Comparison of ENCODE assay signal across 8 cellular contexts in the genomic region with DNA sequence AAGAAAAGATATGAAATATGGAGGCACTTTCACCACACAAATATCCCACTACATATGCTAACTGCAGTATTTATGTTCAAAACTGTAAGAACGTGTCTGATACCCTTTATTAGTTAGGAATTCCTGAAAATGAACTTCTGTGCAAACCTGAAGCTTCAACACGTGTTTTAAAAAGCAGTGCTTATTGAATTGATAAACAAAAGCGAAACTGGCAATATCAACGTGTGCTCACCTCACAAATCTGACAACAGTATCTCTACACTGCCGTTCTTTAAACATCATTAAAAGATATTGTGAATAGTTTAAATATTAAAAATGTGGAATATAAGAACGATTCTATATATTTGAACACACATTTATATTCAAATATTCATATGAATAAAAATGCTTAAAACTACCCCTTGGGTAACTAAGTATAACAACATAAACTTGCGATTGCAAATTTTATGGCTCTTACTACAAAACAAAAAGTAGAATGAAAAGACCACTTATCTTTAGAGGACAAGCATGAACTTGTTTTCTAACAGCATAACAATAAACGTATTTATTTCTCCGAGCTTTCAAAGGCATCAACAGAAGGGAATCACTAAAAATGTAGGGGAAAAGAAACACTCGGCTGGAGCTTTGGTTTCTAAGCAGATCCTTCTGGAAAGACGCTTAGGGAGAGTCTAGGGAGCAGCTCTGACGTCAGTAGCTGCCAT. TPM values are rescaled to one million over a fixed set of nuclear protein-coding genes. Genes with fewer than 3 reads are reported as not detected.
A peak's percentile ranks its signal among the peaks of the same experiment; 100 is the strongest.
DNase-seq lines count a peak whose midpoint lies in the region; ATAC-seq, FAIRE-seq and TF ChIP-seq lines count a peak whose summit lies in the region.

A gene (minus strand): TSS at position 670 of the 701 bp plus-strand sequence. CDS start 17,738 bp downstream, outside the sequence.

- ATAC-seq in CD8-positive, alpha-beta T cell, result no peak
- no peak for ATAC-seq in HG03280 (IDR thresholded peaks at IDR 0.05; ENCODE audit: unreplicated experiment)
- no peak for ATAC-seq in GM19455 (IDR thresholded peaks at IDR 0.05; ENCODE audit: unreplicated experiment)

- H4K8ac ChIP-seq in trophoblast cell (ENCODE audit: low read depth, low read length), result peak within 1 kb of the TSS; percentile 85

- no peaks in the 10 kb centered on the region for H3K27me3 Mint-ChIP-seq in CD8-positive, alpha-beta T cell (ENCODE audit: low read depth)

- H3K36me3 ChIP-seq in CD8-positive, alpha-beta T cell (ENCODE audit: insufficient read depth, low read length), result no peaks in the 10 kb centered on the region
- H3K36me3 ChIP-seq in trophoblast cell (ENCODE audit: control insufficient read depth in 1 of 2, insufficient read depth in 2 of 2, low read length in 2 of 2), result peaks cover 0 to 2% of the 10 kb centered on the region in 2 experiments

- H4K91ac ChIP-seq in trophoblast cell (ENCODE audit: low read depth, low read length), result peak within 1 kb of the TSS; percentile 99

- peak within 1 kb of the TSS; percentile 46 for H3K4ac ChIP-seq in trophoblast cell (ENCODE audit: low read depth, low read length)

- no peaks in the 10 kb centered on the region for H3K9me3 ChIP-seq in CD8-positive, alpha-beta T cell (ENCODE audit: low read length)
- H3K9me3 ChIP-seq in trophoblast cell (ENCODE audit: insufficient read depth, low read depth, low read length), result no peaks in the 10 kb centered on the region

- H3K4me2 ChIP-seq in trophoblast cell (ENCODE audit: low read length), result peak within 1 kb of the TSS; percentile 82

- H3K4me3 Mint-ChIP-seq in CD8-positive, alpha-beta T cell, result peak within 1 kb of the TSS; percentile 95

- no CpG with 5 or more reads among the region's 12 CpGs for WGBS in trophoblast cell (ENCODE audit: extremely low coverage, insufficient coverage, insufficient read length)

- peak within 1 kb of the TSS; percentile 98 for H2AFZ ChIP-seq in trophoblast cell (ENCODE audit: insufficient read depth, low read length, poor library complexity)

- H3K36me3 Mint-ChIP-seq in CD8-positive, alpha-beta T cell, result peaks cover 13% of the 10 kb centered on the region

- CTCF ChIA-PET in CD8-positive, alpha-beta T cell (lab: Charles Lee), result interaction anchor here (1.0 to 1.8 kb wide), 3 partner anchors 16 to 209 kb away, joined by 3 to 5 read pairs (median 4); a partner anchor contains a TSS

- TF ChIP-seq CTCF in CD8-positive, alpha-beta T cell (IDR thresholded peaks at IDR 0.05), result no peak
- TF ChIP-seq CTCF in WI38 (IDR thresholded peaks at IDR 0.05; ENCODE audit: low read depth, low read length), result no peak

- peak within 1 kb of the TSS; percentile 99 for H3K27ac Mint-ChIP-seq in CD8-positive, alpha-beta T cell

- no peaks in the 10 kb centered on the region for H3K27me3 ChIP-seq in CD8-positive, alpha-beta T cell (ENCODE audit: insufficient read depth, low read length)
- no peaks in the 10 kb centered on the region for H3K27me3 ChIP-seq in trophoblast cell (ENCODE audit: insufficient read depth, low read length)

- H3K9me3 Mint-ChIP-seq in CD8-positive, alpha-beta T cell, result no peaks in the 10 kb centered on the region

- peak within 1 kb of the TSS; percentile 98 for H3K27ac ChIP-seq in CD8-positive, alpha-beta T cell (ENCODE audit: low read depth, low read length)
- peak within 1 kb of the TSS; percentile 90 for H3K27ac ChIP-seq in trophoblast cell (ENCODE audit: low read depth, low read length)

- peak within 1 kb of the TSS; percentile 73 for H3K4me3 ChIP-seq in CD8-positive, alpha-beta T cell (ENCODE audit: low read depth, low read length)
- H3K4me3 ChIP-seq in WI38 (ENCODE audit: low read depth, low read length) (peak within 1 kb of the TSS; percentile 77), trophoblast cell (ENCODE audit: low read depth, low read length) (peak within 1 kb of the TSS; percentile 76)

- H3K9ac ChIP-seq in trophoblast cell (ENCODE audit: low read length), result peak within 1 kb of the TSS; percentile 6

- peak within 1 kb of the TSS; percentile 15 for H2BK12ac ChIP-seq in trophoblast cell (ENCODE audit: low read length)

- peaks cover 16% of the 10 kb centered on the region for H3K4me1 ChIP-seq in CD8-positive, alpha-beta T cell (ENCODE audit: insufficient read depth, low read length)
- H3K4me1 ChIP-seq in trophoblast cell (ENCODE audit: control insufficient read depth in 1 of 2, insufficient read depth in 2 of 2, low read length in 2 of 2), result peaks cover 0 to 3% of the 10 kb centered on the region in 2 experiments

- DNase-seq in CD8-positive, alpha-beta T cell, result no peak
- DNase-seq in HTR-8/SVneo (ENCODE audit: insufficient read length, low spot score) (peak; percentile 90), fibroblast of the conjunctiva (ENCODE audit: low read depth) (peak; percentile 81), trophoblast cell (no peak), HuH-7 (ENCODE audit: low spot score) (no peak)

- POLR2A ChIA-PET in CD8-positive, alpha-beta T cell (lab: Charles Lee), result interaction anchor here (1.1 to 5.4 kb wide), 8 partner anchors 10 to 796 kb away, joined by 4 to 27 read pairs (median 6); a partner anchor contains a TSS

- H3K79me2 ChIP-seq in trophoblast cell (ENCODE audit: control insufficient read depth, insufficient read depth, low read length, poor library complexity), result peaks cover 4% of the 10 kb centered on the region

- peak within 1 kb of the TSS; percentile 81 for H3K18ac ChIP-seq in trophoblast cell (ENCODE audit: low read length)

- peak within 1 kb of the TSS; percentile 45 for H2BK5ac ChIP-seq in trophoblast cell (ENCODE audit: low read depth, low read length, poor library complexity)

- peak within 1 kb of the TSS; percentile 88 for H4K12ac ChIP-seq in trophoblast cell (ENCODE audit: low read depth, low read length)

- H2AK5ac ChIP-seq in trophoblast cell (ENCODE audit: low read length), result peak within 1 kb of the TSS; percentile 35

- H3K14ac ChIP-seq in trophoblast cell (ENCODE audit: low read length), result peak within 1 kb of the TSS; percentile 96

- peaks cover 20% of the 10 kb centered on the region for H3K4me1 Mint-ChIP-seq in CD8-positive, alpha-beta T cell (ENCODE audit: low read depth)

- no peak for FAIRE-seq in HTR-8/SVneo (lab: Jason Lieb, UNC)

- H3K23ac ChIP-seq in trophoblast cell (ENCODE audit: low read length), result no peak within 1 kb of the TSS

- H3K79me1 ChIP-seq in trophoblast cell (ENCODE audit: low read length), result peaks cover 5% of the 10 kb centered on the region

- intact Hi-C loops in CD8-positive, alpha-beta T cell (cut with DNase I, micrococcal nuclease), result loop anchor here (2.0 to 10.0 kb wide), 10 partner anchors 143 to 1951 kb away; a partner anchor contains a TSS

- H2BK120ac ChIP-seq in trophoblast cell (ENCODE audit: insufficient read depth, low read length, poor library complexity), result peak within 1 kb of the TSS; percentile 82

RNA-seq across cellular contexts. Expression of the gene that starts here (rescaled TPM):
- 1 to 10 TPM; 2.3 to 3.0 TPM for total RNA-seq in CD8-positive, alpha-beta T cell
- polyA plus RNA-seq in trophoblast cell (2013), result 0.38 and 0.43 TPM in 2 replicates

Comparison
In these comparisons a context has a peak if more than half of its experiments do, and no peak if none do; other contexts are left out.
1. DNase-seq: peak in HTR-8/SVneo (single experiment) and fibroblast of the conjunctiva (single experiment); none in CD8-positive, alpha-beta T cell (0 of 7), trophoblast cell (0 of 2) and HuH-7 (single experiment).
2. Peak in every context shown above with its lines, with median percentiles within 50 percentile points of each other: H3K4me3 ChIP-seq.